In the genomic region with DNA sequence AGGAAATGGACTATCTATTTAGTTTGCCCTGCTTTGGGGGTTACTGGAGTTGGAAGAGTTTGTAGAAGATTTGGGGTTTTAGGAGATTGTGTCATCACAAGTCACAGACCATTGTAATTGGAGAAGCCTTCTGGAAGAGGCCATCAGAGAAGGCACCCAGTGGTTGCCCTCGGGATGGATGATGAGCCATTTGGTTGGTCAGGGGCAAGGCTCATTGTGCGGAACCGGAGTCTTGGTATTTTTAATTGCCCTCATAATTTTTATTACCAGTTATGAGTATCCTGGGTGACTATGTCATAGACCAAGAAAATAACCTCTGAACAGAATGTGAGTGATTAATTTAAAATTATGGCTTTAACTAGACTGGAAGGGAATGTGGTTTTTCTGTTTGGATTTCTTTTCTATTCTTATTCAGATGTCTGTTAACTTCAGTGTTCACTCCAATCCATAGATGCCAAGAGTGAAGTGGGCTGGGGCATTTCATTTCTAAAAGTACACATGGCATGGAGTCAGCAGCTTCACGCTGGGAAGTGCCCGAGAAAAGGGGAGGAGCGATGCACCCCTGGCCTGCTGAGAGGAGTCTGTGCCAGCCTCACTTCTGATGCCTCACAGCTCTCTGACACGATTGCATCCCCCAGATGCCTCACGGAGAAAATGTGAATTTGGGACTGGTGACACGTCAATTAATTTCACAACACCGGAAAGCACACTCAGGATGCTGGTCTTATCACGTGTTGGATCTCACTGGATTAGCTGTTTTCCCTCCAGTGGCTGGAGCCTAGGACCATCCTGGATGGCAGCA, we compare ENCODE assay signal across 13 cellular contexts.
A peak's percentile ranks its signal among the peaks of the same experiment; 100 is the strongest.
DNase-seq lines count a peak whose midpoint lies in the region; ATAC-seq and TF ChIP-seq lines count a peak whose summit lies in the region.
"Had no signal": no experiment of that assay in that cellular context is flagged by ENCODE, and none has a peak within 500 bp of the region (broad histone marks: within the 10 kb centered on the region; RNA-seq: fewer than 3 reads in every experiment).

No MANE protein-coding gene starts in this region.

- no peaks in the 10 kb centered on the region for H3K36me3 Mint-ChIP-seq in Caco-2 (ENCODE audit: insufficient read depth, unreplicated experiment)
- peaks cover 4% of the 10 kb centered on the region for H3K36me3 Mint-ChIP-seq in chondrocyte (ENCODE audit: low read depth)
- H3K36me3 Mint-ChIP-seq: activated CD4-positive, alpha-beta memory T cell treated with anti-CD3 and anti-CD28 coated beads for 36 hours; CD4-positive, alpha-beta memory T cell had no signal

- POLR2A ChIA-PET in Caco-2 (lab: Charles Lee): no interaction called here

- no peak overlapping the region for H2BK15ac ChIP-seq in neuronal stem cell (ENCODE audit: low read length)

- TF ChIP-seq CTCF in Caco-2 (IDR thresholded peaks at IDR 0.05; ENCODE audit: insufficient read depth in 1 of 2, low read depth in 1 of 2, low read length in 1 of 2, severe bottlenecking in 1 of 2, unreplicated experiment in 1 of 2) (no peak), chondrocyte (IDR thresholded peaks at IDR 0.05) (no peak), upper lobe of left lung (IDR thresholded peaks at IDR 0.05) (no peak)

- no peak overlapping the region for H2AK5ac ChIP-seq in neuronal stem cell (ENCODE audit: low read depth, low read length)

- H3K27me3 Mint-ChIP-seq in Caco-2 (ENCODE audit: insufficient read depth, unreplicated experiment) (no peaks in the 10 kb centered on the region), chondrocyte (ENCODE audit: low read depth) (no peaks in the 10 kb centered on the region)
- H3K27me3 Mint-ChIP-seq: activated CD4-positive, alpha-beta memory T cell treated with anti-CD3 and anti-CD28 coated beads for 36 hours; CD4-positive, alpha-beta memory T cell had no signal

- no TSS peak for BruUV-seq in Caco-2 (replicated peaks; lab: Mats Ljungman, UMichigan)

- DNase-seq in Caco-2: no peak
- peak; percentile 94 for DNase-seq in MG63
- DNase-seq in chondrocyte (ENCODE audit: low spot score): no peak
- no peak for DNase-seq in neuronal stem cell (ENCODE audit: low spot score)
- no peak for DNase-seq in GF-D8 (lab: John Stamatoyannopoulos, UW)
- DNase-seq in upper lobe of left lung: no peak
- DNase-seq in NCI-H2196 treated with DMSO at 0.1 percent for 48 hours (lab: John Stamatoyannopoulos, UW; ENCODE audit: unreplicated experiment): no peak
- DNase-seq: activated CD4-positive, alpha-beta memory T cell treated with anti-CD3 and anti-CD28 coated beads for 36 hours; activated naive CD4-positive, alpha-beta T cell treated with Interleukin-2 at 50 U/mL for 16 hours; CD4-positive, alpha-beta memory T cell; NCI-H1048; NCI-H774 had no signal

- WGBS in neuronal stem cell (ENCODE audit: extremely low coverage in 2 of 2, insufficient read length in 2 of 2, insufficient replicate concordance in 1 of 2), 2 donors: no CpG with 5 or more reads among the region's 11 CpGs
- WGBS in upper lobe of left lung, 2 donors: 52 to 59% methylated on average over 11 of the region's 11 CpGs

- no peak overlapping the region for H3K4me3 ChIP-seq in Caco-2 (ENCODE audit: low read depth, low read length)
- no peak overlapping the region for H3K4me3 ChIP-seq in MG63
- H3K4me3 ChIP-seq in neuronal stem cell (ENCODE audit: low read length in 2 of 2): no peak overlapping the region
- H3K4me3 ChIP-seq in upper lobe of left lung: no peak overlapping the region

- intact Hi-C loops in Caco-2 (cut with micrococcal nuclease; ENCODE audit: unreplicated experiment): loop anchor here (10.0 kb wide), 1 partner anchor 122 kb away; no protein-coding TSS in a partner anchor

- H3K27ac ChIP-seq in neuronal stem cell (replicated peaks; ENCODE audit: low read length) (no peak overlapping the region), upper lobe of left lung (no peak overlapping the region)

- H3K23ac ChIP-seq in neuronal stem cell (ENCODE audit: low read depth, low read length, poor library complexity): no peak overlapping the region

- H3K36me3 ChIP-seq in Caco-2 (ENCODE audit: control insufficient read depth, insufficient read depth, low read length) (no peaks in the 10 kb centered on the region), MG63 (no peaks in the 10 kb centered on the region; the same call in 1 of the 2 replicates), neuronal stem cell (replicated peaks in 1 of 2; ENCODE audit: control insufficient read depth in 2 of 2, insufficient read depth in 2 of 2, low read length in 2 of 2) (no peaks in the 10 kb centered on the region), upper lobe of left lung (no peaks in the 10 kb centered on the region)

- no peak overlapping the region for H3K4me2 ChIP-seq in neuronal stem cell (ENCODE audit: insufficient read depth, low read length, poor library complexity, severe bottlenecking)

- H3K4ac ChIP-seq in neuronal stem cell (ENCODE audit: low read length): no peak overlapping the region

- H3K4me1 ChIP-seq in Caco-2 (peaks cover 39% of the 10 kb centered on the region), neuronal stem cell (ENCODE audit: control insufficient read depth in 2 of 2, insufficient read depth in 1 of 2, low read depth in 1 of 2, low read length in 2 of 2) (peaks cover 4 to 9% of the 10 kb centered on the region in 2 donors), upper lobe of left lung (no peaks in the 10 kb centered on the region)

- no peak overlapping the region for H4K8ac ChIP-seq in neuronal stem cell (ENCODE audit: low read depth, low read length)

- ATAC-seq in upper lobe of left lung (ENCODE audit: low FRiP score in 2 of 2) (no peak), HG02623 (IDR thresholded peaks at IDR 0.05; ENCODE audit: unreplicated experiment) (no peak)

- CTCF ChIA-PET in Caco-2 (lab: Charles Lee): no interaction called here

- H3K9me3 Mint-ChIP-seq in Caco-2 (ENCODE audit: unreplicated experiment) (no peaks in the 10 kb centered on the region), chondrocyte (ENCODE audit: low read depth) (peaks cover 28% of the 10 kb centered on the region)

- H2BK5ac ChIP-seq in neuronal stem cell (ENCODE audit: low read length): no peak overlapping the region

- H3K9ac ChIP-seq in neuronal stem cell (ENCODE audit: low read depth, low read length, poor library complexity): no peak overlapping the region

- H3K18ac ChIP-seq in neuronal stem cell (ENCODE audit: low read length): peak overlapping the region; percentile 70

- H3K4me3 Mint-ChIP-seq in Caco-2 (ENCODE audit: unreplicated experiment): no peak overlapping the region
- peak overlapping the region; percentile 1 for H3K4me3 Mint-ChIP-seq in chondrocyte (ENCODE audit: unreplicated experiment)
- H3K4me3 Mint-ChIP-seq: activated CD4-positive, alpha-beta memory T cell treated with anti-CD3 and anti-CD28 coated beads for 36 hours; CD4-positive, alpha-beta memory T cell had no signal

- H3K4me1 Mint-ChIP-seq in Caco-2 (ENCODE audit: low read depth, unreplicated experiment) (peaks cover 39% of the 10 kb centered on the region), chondrocyte (ENCODE audit: low read depth) (peaks cover 65% of the 10 kb centered on the region)
- H3K4me1 Mint-ChIP-seq: CD4-positive, alpha-beta memory T cell had no signal

- peak overlapping the region; percentile 31 for H2AFZ ChIP-seq in neuronal stem cell (ENCODE audit: low read length)

- no peak for TF ChIP-seq EP300 in upper lobe of left lung (IDR thresholded peaks at IDR 0.05)

- H3K27me3 ChIP-seq in Caco-2 (replicated peaks; ENCODE audit: control insufficient read depth, insufficient read depth, low read length): no peaks in the 10 kb centered on the region
- H3K27me3 ChIP-seq in MG63: no peaks in the 10 kb centered on the region
- H3K27me3 ChIP-seq in neuronal stem cell (ENCODE audit: control insufficient read depth in 3 of 3, insufficient read depth in 3 of 3, low read depth in 1 of 3, low read length in 3 of 3): no peaks in the 10 kb centered on the region
- H3K27me3 ChIP-seq in upper lobe of left lung: no peaks in the 10 kb centered on the region

- H2BK12ac ChIP-seq in neuronal stem cell (ENCODE audit: low read length): no peak overlapping the region

- H3K27ac Mint-ChIP-seq in Caco-2 (ENCODE audit: unreplicated experiment): peak overlapping the region; percentile 74
- H3K27ac Mint-ChIP-seq in chondrocyte (ENCODE audit: unreplicated experiment): peak overlapping the region; percentile 83
- H3K27ac Mint-ChIP-seq: activated CD4-positive, alpha-beta memory T cell treated with anti-CD3 and anti-CD28 coated beads for 36 hours had no signal

- no peaks in the 10 kb centered on the region for H3K79me1 ChIP-seq in neuronal stem cell (ENCODE audit: low read depth, low read length)

- no peaks in the 10 kb centered on the region for H3K9me3 ChIP-seq in Caco-2
- H3K9me3 ChIP-seq in MG63: peaks cover 6% of the 10 kb centered on the region
- H3K9me3 ChIP-seq in neuronal stem cell (replicated peaks in 1 of 2; ENCODE audit: control insufficient read depth in 2 of 2, insufficient read depth in 1 of 2, low read depth in 1 of 2, low read length in 2 of 2): peaks cover 0 to 4% of the 10 kb centered on the region in 2 donors
- no peaks in the 10 kb centered on the region for H3K9me3 ChIP-seq in upper lobe of left lung

- no peak overlapping the region for H3K14ac ChIP-seq in neuronal stem cell (ENCODE audit: low read length)

- TF ChIP-seq POLR2A in upper lobe of left lung (IDR thresholded peaks at IDR 0.05): no peak

- H4K91ac ChIP-seq in neuronal stem cell (ENCODE audit: low read depth, low read length, poor library complexity): no peak overlapping the region

- H2BK120ac ChIP-seq in neuronal stem cell (ENCODE audit: low read depth, low read length): no peak overlapping the region
